Comparison of ENCODE assay signal across 32 cellular contexts in genomic region chr20:37935435-37935834, GRCh38. TPM values are rescaled to one million over a fixed set of nuclear protein-coding genes. Genes with fewer than 3 reads are reported as not detected.
DNase-seq lines count a peak whose midpoint lies in the region; ATAC-seq, FAIRE-seq and TF ChIP-seq lines count a peak whose summit lies in the region.
"Had no signal": no experiment of that assay in that cellular context is flagged by ENCODE, and none has a peak within 500 bp of the region (broad histone marks: within the 10 kb centered on the region; RNA-seq: fewer than 3 reads in every experiment).

No MANE protein-coding gene starts in this region.

- POLR2A ChIA-PET in naive thymus-derived CD4-positive, alpha-beta T cell (lab: Charles Lee): no interaction called here

- H4K20me1 ChIP-seq in fibroblast of lung (ENCODE audit: control insufficient read depth, extremely low read depth, insufficient read depth, low read length): no peaks in the 10 kb centered on the region
- H4K20me1 ChIP-seq: BLaER1 had no signal

- H3K4me3 ChIP-seq in H7 (ENCODE audit: insufficient read depth, low read depth, low read length): no peak overlapping the region
- H3K4me3 ChIP-seq in fibroblast of lung (replicated peaks in 1 of 4; ENCODE audit: control extremely low read depth in 1 of 4, insufficient read depth in 1 of 4, low read depth in 3 of 4, low read length in 4 of 4): no peak overlapping the region
- no peak overlapping the region for H3K4me3 ChIP-seq in spleen
- H3K4me3 ChIP-seq in naive thymus-derived CD4-positive, alpha-beta T cell (ENCODE audit: low read length): no peak overlapping the region
- H3K4me3 ChIP-seq: ascending aorta, BLaER1, dorsolateral prefrontal cortex, smooth muscle cell, transverse colon had no signal

- H3K4me2 ChIP-seq in fibroblast of lung (ENCODE audit: extremely low read depth, insufficient read depth, low read length): no peak overlapping the region
- H3K4me2 ChIP-seq: BLaER1, smooth muscle cell had no signal

- no peak overlapping the region for H3K27ac Mint-ChIP-seq in naive thymus-derived CD4-positive, alpha-beta T cell
- H3K27ac Mint-ChIP-seq: activated naive CD8-positive, alpha-beta T cell treated with anti-CD3 and anti-CD28 coated beads, Interleukin-2, amount 10 ng/mL, durations not matched to agents 7 days and 5 days; mesothelial cell of epicardium; naive thymus-derived CD8-positive, alpha-beta T cell had no signal

- WGBS in spleen, 5 donors: 41 to 69% (median 43%) methylated on average over 7 of the region's 7 CpGs

- H3K4me1 Mint-ChIP-seq in naive thymus-derived CD4-positive, alpha-beta T cell: no peaks in the 10 kb centered on the region
- H3K4me1 Mint-ChIP-seq: activated naive CD8-positive, alpha-beta T cell treated with anti-CD3 and anti-CD28 coated beads, Interleukin-2, amount 10 ng/mL, durations not matched to agents 7 days and 5 days; central memory CD8-positive, alpha-beta T cell had no signal

- H3K9me3 ChIP-seq in fibroblast of lung (ENCODE audit: control insufficient read depth, insufficient read depth, low read depth, low read length): no peaks in the 10 kb centered on the region
- H3K9me3 ChIP-seq in spleen: no peaks in the 10 kb centered on the region
- H3K9me3 ChIP-seq in naive thymus-derived CD4-positive, alpha-beta T cell (ENCODE audit: control insufficient read depth in 2 of 3, low read length in 3 of 3): no peaks in the 10 kb centered on the region
- H3K9me3 ChIP-seq: ascending aorta, BLaER1, transverse colon had no signal

- no peak overlapping the region for H2AFZ ChIP-seq in fibroblast of lung (ENCODE audit: low read length)

- H3K79me2 ChIP-seq in fibroblast of lung (ENCODE audit: control insufficient read depth, insufficient read depth, low read length): no peaks in the 10 kb centered on the region

- H3K4me1 ChIP-seq in fibroblast of lung (ENCODE audit: control insufficient read depth, extremely low read depth, insufficient read depth, low read length): no peaks in the 10 kb centered on the region
- peaks cover 0 to 23% (median 13%) of the 10 kb centered on the region in 6 donors for H3K4me1 ChIP-seq in spleen
- no peaks in the 10 kb centered on the region for H3K4me1 ChIP-seq in naive thymus-derived CD4-positive, alpha-beta T cell (ENCODE audit: control insufficient read depth in 2 of 2, insufficient read depth in 2 of 2, low read length in 2 of 2)
- H3K4me1 ChIP-seq: ascending aorta, transverse colon had no signal

- no peak for FAIRE-seq in HTR-8/SVneo (lab: Jason Lieb, UNC)
- FAIRE-seq: islet of Langerhans, TTC549 had no signal

- TF ChIP-seq CTCF in fibroblast of lung (conservative IDR thresholded peaks at IDR 0.05 in 1 of 2, IDR thresholded peaks at IDR 0.05 in 1 of 2; ENCODE audit: low read depth in 1 of 2, low read length in 2 of 2): no peak
- TF ChIP-seq CTCF in spleen (IDR thresholded peaks at IDR 0.05 in 8 of 11, conservative IDR thresholded peaks at IDR 0.05 in 3 of 11): no peak

- CTCF ChIA-PET in naive thymus-derived CD4-positive, alpha-beta T cell (lab: Charles Lee): interaction anchor here (0.6 kb wide), 1 partner anchor 33 kb away, joined by 3 read pairs; no protein-coding TSS in a partner anchor

- peaks cover 2 to 9% (median 4%) of the 10 kb centered on the region in 5 donors for H3K27me3 Mint-ChIP-seq in naive thymus-derived CD4-positive, alpha-beta T cell
- H3K27me3 Mint-ChIP-seq: activated naive CD8-positive, alpha-beta T cell treated with anti-CD3 and anti-CD28 coated beads, Interleukin-2, amount 10 ng/mL, durations not matched to agents 7 days and 5 days had no signal

- no peak overlapping the region for H3K4me3 Mint-ChIP-seq in naive thymus-derived CD4-positive, alpha-beta T cell
- H3K4me3 Mint-ChIP-seq: activated naive CD8-positive, alpha-beta T cell treated with anti-CD3 and anti-CD28 coated beads, Interleukin-2, amount 10 ng/mL, durations not matched to agents 7 days and 5 days; central memory CD8-positive, alpha-beta T cell; mesothelial cell of epicardium; naive thymus-derived CD8-positive, alpha-beta T cell had no signal

- no peak for TF ChIP-seq POLR2A in spleen (IDR thresholded peaks at IDR 0.05)

- no peaks in the 10 kb centered on the region for H3K36me3 Mint-ChIP-seq in naive thymus-derived CD4-positive, alpha-beta T cell
- H3K36me3 Mint-ChIP-seq: activated naive CD8-positive, alpha-beta T cell treated with anti-CD3 and anti-CD28 coated beads, Interleukin-2, amount 10 ng/mL, durations not matched to agents 7 days and 5 days; naive thymus-derived CD8-positive, alpha-beta T cell had no signal

- no peaks in the 10 kb centered on the region for H3K36me3 ChIP-seq in H7 (replicated peaks; ENCODE audit: control insufficient read depth, insufficient read depth, low read length)
- no peaks in the 10 kb centered on the region for H3K36me3 ChIP-seq in fibroblast of lung (ENCODE audit: control insufficient read depth, insufficient read depth, low read length)
- H3K36me3 ChIP-seq in spleen: no peaks in the 10 kb centered on the region
- no peaks in the 10 kb centered on the region for H3K36me3 ChIP-seq in naive thymus-derived CD4-positive, alpha-beta T cell (ENCODE audit: control insufficient read depth in 2 of 3, insufficient read depth in 3 of 3, low read length in 3 of 3)
- H3K36me3 ChIP-seq: ascending aorta, BLaER1, transverse colon had no signal

- intact Hi-C loops in spleen (cut with DNase I; ENCODE audit: low total_unique reads): no loop called here
- intact Hi-C loops in head of caudate nucleus (cut with DNase I): no loop called here
- intact Hi-C loops in naive thymus-derived CD4-positive, alpha-beta T cell (cut with micrococcal nuclease): no loop called here

- H3K9ac ChIP-seq in fibroblast of lung (ENCODE audit: insufficient read depth, low read length): no peak overlapping the region
- H3K9ac ChIP-seq: BLaER1 had no signal

- H3K27ac ChIP-seq in fibroblast of lung (ENCODE audit: insufficient read depth, low read length) (no peak overlapping the region), spleen (no peak overlapping the region)
- no peak overlapping the region for H3K27ac ChIP-seq in naive thymus-derived CD4-positive, alpha-beta T cell (ENCODE audit: low read depth, low read length)
- H3K27ac ChIP-seq: ascending aorta, BLaER1, dorsolateral prefrontal cortex, RWPE1, transverse colon had no signal

- no peak for ATAC-seq in naive thymus-derived CD4-positive, alpha-beta T cell
- ATAC-seq: HCT116; naive thymus-derived CD8-positive, alpha-beta T cell had no signal

- DNase-seq in H7 (peak; percentile 30), RKO (ENCODE audit: low spot score) (peak; percentile 39), fibroblast of lung (ENCODE audit: low read depth in 2 of 2) (peak; percentile 5 to 6), spleen (peak; percentile 84), head of caudate nucleus (no peak), HTR-8/SVneo (ENCODE audit: insufficient read length, low spot score) (no peak)
- no peak for DNase-seq in naive thymus-derived CD4-positive, alpha-beta T cell
- DNase-seq: activated CD4-positive, alpha-beta T cell treated with anti-CD3 and anti-CD28 coated beads for 1 hour; activated gamma-delta T cell; activated naive CD8-positive, alpha-beta T cell treated with anti-CD3 and anti-CD28 coated beads, Interleukin-2, amount 10 ng/mL, durations not matched to agents 7 days and 5 days; activated T-cell treated with anti-CD3 and anti-CD28 coated beads for 4 hours; COR-L47; DMS79; NCI-H1092; NCI-H1930; NCI-H2227 treated with DMSO at 0.1 percent for 48 hours; NCI-H69; occipital lobe; stimulated activated CD4-positive, alpha-beta T cell treated with anti-CD3 and anti-CD28 coated beads, Interleukin-2, amount 100 ng/mL, for 24 hours; T-helper 1 cell; transverse colon had no signal

- H3K9me3 Mint-ChIP-seq in naive thymus-derived CD4-positive, alpha-beta T cell: no peaks in the 10 kb centered on the region
- H3K9me3 Mint-ChIP-seq: activated naive CD8-positive, alpha-beta T cell treated with anti-CD3 and anti-CD28 coated beads, Interleukin-2, amount 10 ng/mL, durations not matched to agents 7 days and 5 days; central memory CD8-positive, alpha-beta T cell; mesothelial cell of epicardium; naive thymus-derived CD8-positive, alpha-beta T cell had no signal

- no peaks in the 10 kb centered on the region for H3K27me3 ChIP-seq in H7 (ENCODE audit: control insufficient read depth, insufficient read depth, low read length)
- peaks cover 16% of the 10 kb centered on the region for H3K27me3 ChIP-seq in fibroblast of lung (ENCODE audit: control insufficient read depth, insufficient read depth, low read length)
- H3K27me3 ChIP-seq in spleen (replicated peaks in 1 of 7): no peaks in the 10 kb centered on the region
- no peaks in the 10 kb centered on the region for H3K27me3 ChIP-seq in naive thymus-derived CD4-positive, alpha-beta T cell (ENCODE audit: control insufficient read depth in 2 of 2, insufficient read depth in 2 of 2, low read length in 2 of 2)
- H3K27me3 ChIP-seq: ascending aorta, BLaER1, dorsolateral prefrontal cortex, transverse colon had no signal

RNA-seq across cellular contexts. Expression of gene VSTM2L, which starts 32.5 kb away (rescaled TPM):
- 2.7 and 5.8 TPM in 2 replicates for total RNA-seq in H7 (2014; rRNA removed; shearing (Covaris generic))
- total RNA-seq in fibroblast of lung (1.5 and 1.7 TPM in 2 replicates), spleen (10 to 100 TPM; 12.9 to 88.7 (median 34.9) TPM)
- polyA plus RNA-seq in fibroblast of lung (0.45 and 0.66 TPM in 2 replicates), spleen (10 to 100 TPM in 1 of 3 donors, 1 to 10 TPM in 2; 1.7 to 13.5 (median 2.9) TPM)
- 0.84 and 1.5 TPM in 2 replicates for polyA plus RNA-seq in fibroblast of lung (2012)
- 0.31 and 0.41 TPM in 2 replicates for polyA minus RNA-seq in fibroblast of lung (ENCODE audit: low replicate concordance)
- under 1 TPM in 1 of 5 experiments, not detected in 4; 0.12 TPM for total RNA-seq in naive thymus-derived CD4-positive, alpha-beta T cell
- not detected for polyA plus RNA-seq in naive thymus-derived CD4-positive, alpha-beta T cell
- total RNA-seq: activated naive CD8-positive, alpha-beta T cell treated with anti-CD3 and anti-CD28 coated beads, Interleukin-2, amount 10 ng/mL, durations not matched to agents 7 days and 5 days; naive thymus-derived CD8-positive, alpha-beta T cell had no signal
- polyA plus RNA-seq: naive thymus-derived CD8-positive, alpha-beta T cell had no signal

Comparison
In these comparisons a context has a peak if more than half of its experiments do, and no peak if none do; other contexts are left out.
1. DNase-seq: peak in H7 (single experiment), RKO (single experiment), fibroblast of lung (2 of 2) and spleen (single experiment); none in head of caudate nucleus (0 of 42), HTR-8/SVneo (single experiment) and naive thymus-derived CD4-positive, alpha-beta T cell (0 of 9).